ENCODE assay signal across 8 cellular contexts in genomic region chr5:53779541-53779981, GRCh38.
A peak's percentile ranks its signal among the peaks of the same experiment; 100 is the strongest.
DNase-seq lines count a peak whose midpoint lies in the region; ATAC-seq and TF ChIP-seq lines count a peak whose summit lies in the region.

No MANE protein-coding gene starts in this region.

- POLR2A ChIA-PET in activated CD8-positive, alpha-beta T cell treated with anti-CD3 and anti-CD28 coated beads for 36 hours (lab: Charles Lee), result no interaction called here
- POLR2A ChIA-PET in activated CD8-positive, alpha-beta T cell treated with anti-CD3 and anti-CD28 coated beads, Interleukin-2, amount 10 ng/mL, durations not matched to agents 7 days and 5 days (lab: Charles Lee), result interaction anchor here (1.1 kb wide), 1 partner anchor 28 kb away, joined by 3 read pairs; no protein-coding TSS in a partner anchor

- H3K27ac Mint-ChIP-seq in activated CD8-positive, alpha-beta T cell treated with anti-CD3 and anti-CD28 coated beads for 36 hours, result no peak overlapping the region
- no peak overlapping the region for H3K27ac Mint-ChIP-seq in activated CD8-positive, alpha-beta T cell treated with anti-CD3 and anti-CD28 coated beads, Interleukin-2, amount 10 ng/mL, durations not matched to agents 7 days and 5 days

- peaks cover 4% of the 10 kb centered on the region for H3K27me3 Mint-ChIP-seq in activated CD8-positive, alpha-beta T cell treated with anti-CD3 and anti-CD28 coated beads for 36 hours
- peaks cover 2% of the 10 kb centered on the region for H3K27me3 Mint-ChIP-seq in activated CD8-positive, alpha-beta T cell treated with anti-CD3 and anti-CD28 coated beads, Interleukin-2, amount 10 ng/mL, durations not matched to agents 7 days and 5 days (ENCODE audit: low read depth)

- no peak overlapping the region for H3K4me3 Mint-ChIP-seq in activated CD8-positive, alpha-beta T cell treated with anti-CD3 and anti-CD28 coated beads for 36 hours
- H3K4me3 Mint-ChIP-seq in activated CD8-positive, alpha-beta T cell treated with anti-CD3 and anti-CD28 coated beads, Interleukin-2, amount 10 ng/mL, durations not matched to agents 7 days and 5 days, result no peak overlapping the region

- H3K36me3 ChIP-seq in brain microvascular endothelial cell (replicated peaks) (no peaks in the 10 kb centered on the region), WERI-Rb-1 (no peaks in the 10 kb centered on the region)

- H3K27me3 ChIP-seq in brain microvascular endothelial cell (replicated peaks) (no peaks in the 10 kb centered on the region), WERI-Rb-1 (ENCODE audit: insufficient read depth, low read depth, severe bottlenecking) (no peaks in the 10 kb centered on the region)

- no peaks in the 10 kb centered on the region for H3K9me3 ChIP-seq in WERI-Rb-1 (ENCODE audit: severe bottlenecking)

- peaks cover 3% of the 10 kb centered on the region for H3K4me1 Mint-ChIP-seq in activated CD8-positive, alpha-beta T cell treated with anti-CD3 and anti-CD28 coated beads for 36 hours (ENCODE audit: low read depth)
- H3K4me1 Mint-ChIP-seq in activated CD8-positive, alpha-beta T cell treated with anti-CD3 and anti-CD28 coated beads, Interleukin-2, amount 10 ng/mL, durations not matched to agents 7 days and 5 days (ENCODE audit: low read depth), result peaks cover 23% of the 10 kb centered on the region

- CTCF ChIA-PET in activated CD8-positive, alpha-beta T cell treated with anti-CD3 and anti-CD28 coated beads for 36 hours (lab: Charles Lee), result no interaction called here
- CTCF ChIA-PET in activated CD8-positive, alpha-beta T cell treated with anti-CD3 and anti-CD28 coated beads, Interleukin-2, amount 10 ng/mL, durations not matched to agents 7 days and 5 days (lab: Charles Lee), result interaction anchor here (1.2 kb wide), 1 partner anchor 831 kb away, joined by 3 read pairs; no protein-coding TSS in a partner anchor

- no peak for TF ChIP-seq CTCF in activated CD8-positive, alpha-beta T cell treated with anti-CD3 and anti-CD28 coated beads for 36 hours (IDR thresholded peaks at IDR 0.05)
- no peak for TF ChIP-seq CTCF in brain microvascular endothelial cell (IDR thresholded peaks at IDR 0.05; ENCODE audit: low read depth, low read length, missing control alignments)
- TF ChIP-seq CTCF in WERI-Rb-1 (IDR thresholded peaks at IDR 0.05; ENCODE audit: low read depth, low read length), result no peak

- H3K27ac ChIP-seq in brain microvascular endothelial cell (no peak overlapping the region), WERI-Rb-1 (no peak overlapping the region)

- in situ Hi-C loops in brain microvascular endothelial cell (cut with HindIII; ENCODE audit: low pct_ligation_motif_present, low sequenced_read_pairs), result no loop called here

- no peak for DNase-seq in activated CD8-positive, alpha-beta T cell treated with anti-CD3 and anti-CD28 coated beads for 36 hours
- no peak for DNase-seq in activated CD8-positive, alpha-beta T cell treated with anti-CD3 and anti-CD28 coated beads, Interleukin-2, amount 10 ng/mL, durations not matched to agents 7 days and 5 days
- DNase-seq in brain microvascular endothelial cell (peak; percentile 51), skeletal muscle cell (ENCODE audit: low read depth) (peak; percentile 76), putamen (ENCODE audit: low spot score) (no peak), WERI-Rb-1 (no peak)
- no peak for DNase-seq in activated CD4-positive, alpha-beta T cell treated with anti-CD3 and anti-CD28 coated beads for 48 hours

- intact Hi-C loops in activated CD8-positive, alpha-beta T cell treated with anti-CD3 and anti-CD28 coated beads for 36 hours (cut with micrococcal nuclease), result no loop called here

- no peaks in the 10 kb centered on the region for H3K9me3 Mint-ChIP-seq in activated CD8-positive, alpha-beta T cell treated with anti-CD3 and anti-CD28 coated beads for 36 hours
- H3K9me3 Mint-ChIP-seq in activated CD8-positive, alpha-beta T cell treated with anti-CD3 and anti-CD28 coated beads, Interleukin-2, amount 10 ng/mL, durations not matched to agents 7 days and 5 days (ENCODE audit: insufficient read depth), result no peaks in the 10 kb centered on the region

- no peaks in the 10 kb centered on the region for H3K36me3 Mint-ChIP-seq in activated CD8-positive, alpha-beta T cell treated with anti-CD3 and anti-CD28 coated beads for 36 hours (ENCODE audit: low read depth)
- no peaks in the 10 kb centered on the region for H3K36me3 Mint-ChIP-seq in activated CD8-positive, alpha-beta T cell treated with anti-CD3 and anti-CD28 coated beads, Interleukin-2, amount 10 ng/mL, durations not matched to agents 7 days and 5 days (ENCODE audit: low read depth)

- peak; percentile 17 for ATAC-seq in activated CD8-positive, alpha-beta T cell treated with anti-CD3 and anti-CD28 coated beads for 36 hours
- no peak for ATAC-seq in activated CD8-positive, alpha-beta T cell treated with anti-CD3 and anti-CD28 coated beads, Interleukin-2, amount 10 ng/mL, durations not matched to agents 7 days and 5 days
- ATAC-seq in HG03354 (IDR thresholded peaks at IDR 0.05; ENCODE audit: poor library complexity, severe bottlenecking, unreplicated experiment), result peak; percentile 79

- H3K4me3 ChIP-seq in brain microvascular endothelial cell (ENCODE audit: low read depth, low read length), result no peak overlapping the region
- H3K4me3 ChIP-seq in skeletal muscle cell (ENCODE audit: low read depth, low read length), result no peak overlapping the region
- no peak overlapping the region for H3K4me3 ChIP-seq in WERI-Rb-1 (ENCODE audit: low read depth, low read length)

Comparison
In these comparisons a context has a peak if more than half of its experiments do, and no peak if none do; other contexts are left out.
1. DNase-seq: peak in brain microvascular endothelial cell (single experiment) and skeletal muscle cell (single experiment); none in activated CD8-positive, alpha-beta T cell treated with anti-CD3 and anti-CD28 coated beads for 36 hours (single experiment), activated CD8-positive, alpha-beta T cell treated with anti-CD3 and anti-CD28 coated beads, Interleukin-2, amount 10 ng/mL, durations not matched to agents 7 days and 5 days (single experiment), putamen (single experiment), WERI-Rb-1 (single experiment) and activated CD4-positive, alpha-beta T cell treated with anti-CD3 and anti-CD28 coated beads for 48 hours (single experiment).